8 cellular contexts compared by ENCODE assay signal in genomic region chr2:230643576-230644291, GRCh38.
DNase-seq lines count a peak whose midpoint lies in the region; ATAC-seq, FAIRE-seq and TF ChIP-seq lines count a peak whose summit lies in the region.

No MANE protein-coding gene starts in this region.

- H3K14ac ChIP-seq in H1 (ENCODE audit: insufficient read length) = no peak overlapping the region

- no peak for TF ChIP-seq POLR2A in H1 (IDR thresholded peaks at IDR 0.05; ENCODE audit: control extremely low read depth in 1 of 2, low read depth in 2 of 2, low read length in 2 of 2)

- no peak overlapping the region for H4K8ac ChIP-seq in H1 (ENCODE audit: extremely low read depth, insufficient read depth, low read length)

- H4K20me1 ChIP-seq in H1 (replicated peaks in 1 of 2; ENCODE audit: control insufficient read depth in 1 of 2, insufficient read depth in 2 of 2, low read length in 2 of 2) = no peaks in the 10 kb centered on the region
- no peaks in the 10 kb centered on the region for H4K20me1 ChIP-seq in PC-9 (ENCODE audit: insufficient read depth)

- FAIRE-seq in H1 (lab: Jason Lieb, UNC) = no peak

- in situ Hi-C loops in G401 (cut with HindIII; ENCODE audit: low sequenced_read_pairs) = no loop called here

- H4K5ac ChIP-seq in H1 (ENCODE audit: insufficient read length, low read depth, low read length) = no peak overlapping the region

- H2BK5ac ChIP-seq in H1 (ENCODE audit: low read depth, low read length) = no peak overlapping the region

- H3K79me1 ChIP-seq in H1 (ENCODE audit: low read depth, low read length) = no peaks in the 10 kb centered on the region

- no peak overlapping the region for H2BK12ac ChIP-seq in H1 (ENCODE audit: low read depth, low read length)

- H3K4me3 ChIP-seq in H1 (ENCODE audit: extremely low read depth in 1 of 4, insufficient read depth in 2 of 4, low read depth in 3 of 4, low read length in 4 of 4) (no peak overlapping the region), PC-9 (no peak overlapping the region)

- H2BK120ac ChIP-seq in H1 (replicated peaks; ENCODE audit: low read depth, low read length) = no peak overlapping the region

- POLR2A ChIA-PET in H1 (lab: Charles Lee; ENCODE audit: partially characterized antibody) = no interaction called here
- POLR2A ChIA-PET in PC-9 (lab: Charles Lee; ENCODE audit: unreplicated experiment) = no interaction called here

- H3K79me2 ChIP-seq in H1 (ENCODE audit: control insufficient read depth in 1 of 2, insufficient read depth in 2 of 2, low read length in 2 of 2) (no peaks in the 10 kb centered on the region), PC-9 (ENCODE audit: low read depth) (no peaks in the 10 kb centered on the region)

- no peak overlapping the region for H3K27ac ChIP-seq in H1 (ENCODE audit: low read depth, low read length)
- H3K27ac ChIP-seq in PC-9 = no peak overlapping the region

- H3K18ac ChIP-seq in H1 (ENCODE audit: extremely low read depth, low read length) = no peak overlapping the region

- TF ChIP-seq RAD21 in H1 (IDR thresholded peaks at IDR 0.05 in 1 of 2, conservative IDR thresholded peaks at IDR 0.05 in 1 of 2; ENCODE audit: low read depth in 2 of 2, low read length in 2 of 2) = no peak

- no peak overlapping the region for H3K4ac ChIP-seq in H1 (replicated peaks; ENCODE audit: insufficient read length, low read depth, low read length)

- H3K23me2 ChIP-seq in H1 (ENCODE audit: low read depth, low read length) = no peaks in the 10 kb centered on the region

- 85% methylated on average over 9 of the region's 9 CpGs; no CpG with 5 or more reads in 1 of the 2 experiments for WGBS in H1 (ENCODE audit: extremely low coverage in 1 of 2, insufficient coverage in 1 of 2, insufficient read length in 1 of 2, insufficient replicate concordance in 2 of 2, low coverage in 1 of 2, low lambda C conversion rate in 2 of 2, missing lambda C conversion rate in 1 of 2), 2 experiments

- H3K27me3 ChIP-seq in H1 (replicated peaks in 1 of 4; ENCODE audit: control insufficient read depth in 3 of 4, extremely low read depth in 1 of 4, insufficient read depth in 3 of 4, low read length in 3 of 4) (no peaks in the 10 kb centered on the region), PC-9 (ENCODE audit: insufficient read depth, low read depth) (no peaks in the 10 kb centered on the region)

- no peak overlapping the region for H3K56ac ChIP-seq in H1 (replicated peaks; ENCODE audit: insufficient read length, low read depth, low read length)

- intact Hi-C loops in PC-9 (cut with micrococcal nuclease; ENCODE audit: unreplicated experiment) = no loop called here

- H2BK20ac ChIP-seq in H1 (ENCODE audit: low read length) = no peak overlapping the region

- H4K91ac ChIP-seq in H1 (replicated peaks; ENCODE audit: insufficient read length, low read length) = no peak overlapping the region

- no peak overlapping the region for H3K23ac ChIP-seq in H1 (ENCODE audit: insufficient read length)

- H2BK15ac ChIP-seq in H1 (ENCODE audit: low read length) = no peak overlapping the region

- ATAC-seq in GM18498 (IDR thresholded peaks at IDR 0.05; ENCODE audit: unreplicated experiment) (peak; percentile 83), HG02870 (IDR thresholded peaks at IDR 0.05; ENCODE audit: unreplicated experiment) (peak; percentile 79)

- DNase-seq in SKM-1 treated with dmso at 0.1 percent for 144 hours (lab: John Stamatoyannopoulos, UW; ENCODE audit: unreplicated experiment) (peak; percentile 93), H1 (ENCODE audit: low read depth in 1 of 2, low spot score in 2 of 2) (no peak), NCI-H1048 (lab: John Stamatoyannopoulos, UW) (no peak), G401 (ENCODE audit: low spot score) (no peak), PC-9 (no peak)
- peak; percentile 82 for DNase-seq in stimulated activated CD4-positive, alpha-beta T cell treated with anti-CD3 and anti-CD28 coated beads, Interleukin-15, amount 100 ng/mL, for 24 hours

- H3K9me3 ChIP-seq in H1 (ENCODE audit: insufficient read depth in 2 of 2, low read depth in 1 of 2, low read length in 1 of 2) (no peaks in the 10 kb centered on the region), PC-9 (ENCODE audit: insufficient read depth, low read depth) (no peaks in the 10 kb centered on the region)

- no peak overlapping the region for H3K9ac ChIP-seq in H1 (replicated peaks in 1 of 4; ENCODE audit: extremely low read depth in 1 of 4, low read depth in 3 of 4, low read length in 3 of 4)

- H3K4me2 ChIP-seq in H1 (ENCODE audit: insufficient read depth in 1 of 2, low read depth in 2 of 2, low read length in 2 of 2) (no peak overlapping the region), PC-9 (no peak overlapping the region)

- peak overlapping the region; percentile 88; the same call in 1 of the 2 replicates for H2AFZ ChIP-seq in H1 (ENCODE audit: low read length)
- no peak overlapping the region for H2AFZ ChIP-seq in PC-9

- H3K9me2 ChIP-seq in PC-9 (ENCODE audit: insufficient read depth) = no peaks in the 10 kb centered on the region

- no peak for TF ChIP-seq EP300 in H1 (IDR thresholded peaks at IDR 0.05; ENCODE audit: borderline replicate concordance in 1 of 2, low read depth in 2 of 2, low read length in 2 of 2)

- TF ChIP-seq CTCF in H1 (IDR thresholded peaks at IDR 0.05; ENCODE audit: control extremely low read depth in 1 of 3, insufficient read depth in 1 of 3, low read depth in 1 of 3, low read length in 3 of 3) (no peak), PC-9 (conservative IDR thresholded peaks at IDR 0.05) (no peak)

- H3K36me3 ChIP-seq in H1 (ENCODE audit: control insufficient read depth in 2 of 4, insufficient read depth in 4 of 4, low read length in 3 of 4) = no peaks in the 10 kb centered on the region
- H3K36me3 ChIP-seq in PC-9 (ENCODE audit: low read depth) = no peaks in the 10 kb centered on the region

- H3K4me1 ChIP-seq in H1 (replicated peaks in 1 of 4; ENCODE audit: control insufficient read depth in 3 of 4, insufficient read depth in 4 of 4, low read length in 3 of 4) = no peaks in the 10 kb centered on the region
- H3K4me1 ChIP-seq in PC-9 (replicated peaks; ENCODE audit: insufficient read depth) = no peaks in the 10 kb centered on the region

- H2AK5ac ChIP-seq in H1 (ENCODE audit: low read depth, low read length) = no peak overlapping the region

- CTCF ChIA-PET in H1 (lab: Charles Lee; ENCODE audit: partially characterized antibody) (interaction anchor here (0.6 to 1.1 kb wide), 3 partner anchors 155 to 1879 kb away, joined by 3 to 4 read pairs (median 3); no protein-coding TSS in a partner anchor), PC-9 (lab: Charles Lee) (no interaction called here)

- no peaks in the 10 kb centered on the region for H3F3A ChIP-seq in PC-9 (ENCODE audit: insufficient read depth, low read depth)

- BruUV-seq in PC-9 (replicated peaks; lab: Mats Ljungman, UMichigan) = no TSS peak

TF ChIP-seq in H1, 55 proteins besides CTCF, POLR2A, EP300 and RAD21:
- no peak for TF ChIP-seq SIN3A (conservative IDR thresholded peaks at IDR 0.05 in 1 of 2, IDR thresholded peaks at IDR 0.05 in 1 of 2; ENCODE audit: low read depth in 1 of 2, low read length in 2 of 2)

Comparison
In these comparisons a context has a peak if more than half of its experiments do, and no peak if none do; other contexts are left out.
1. DNase-seq: peak in SKM-1 treated with dmso at 0.1 percent for 144 hours (single experiment) and stimulated activated CD4-positive, alpha-beta T cell treated with anti-CD3 and anti-CD28 coated beads, Interleukin-15, amount 100 ng/mL, for 24 hours (single experiment); none in H1 (0 of 2), NCI-H1048 (single experiment), G401 (single experiment) and PC-9 (0 of 2).